Comparison of ENCODE assay signal across 12 cellular contexts in genomic region chr6:106206905-106207304, GRCh38.
DNase-seq lines count a peak whose midpoint lies in the region; ATAC-seq and TF ChIP-seq lines count a peak whose summit lies in the region.
"Had no signal": no experiment of that assay in that cellular context is flagged by ENCODE, and none has a peak within 500 bp of the region (broad histone marks: within the 10 kb centered on the region; RNA-seq: fewer than 3 reads in every experiment).

No MANE protein-coding gene starts in this region.

- no peak overlapping the region for H3K4me3 Mint-ChIP-seq in activated T-helper 1 cell treated with anti-CD3 and anti-CD28 coated beads, Interleukin-12 subunit alpha, Interleukin-12 subunit beta, Interleukin-2, Interleukin-4 antibody, amounts not matched to agents 30 ng/mL and 10 ng/mL and 1 ng/mL, durations not matched to agents 14 hours and 24 hours and 36 hours

- H3K9me2 ChIP-seq in PC-9 (ENCODE audit: insufficient read depth): no peaks in the 10 kb centered on the region

- intact Hi-C loops in PC-9 (cut with micrococcal nuclease; ENCODE audit: unreplicated experiment): no loop called here
- intact Hi-C loops in activated T-helper 1 cell treated with anti-CD3 and anti-CD28 coated beads, Interleukin-12 subunit alpha, Interleukin-12 subunit beta, Interleukin-2, Interleukin-4 antibody, amounts not matched to agents 30 ng/mL and 10 ng/mL and 1 ng/mL, durations not matched to agents 14 hours and 24 hours and 36 hours (cut with micrococcal nuclease): no loop called here

- H3K36me3 Mint-ChIP-seq in activated T-helper 1 cell treated with anti-CD3 and anti-CD28 coated beads, Interleukin-12 subunit alpha, Interleukin-12 subunit beta, Interleukin-2, Interleukin-4 antibody, amounts not matched to agents 30 ng/mL and 10 ng/mL and 1 ng/mL, durations not matched to agents 14 hours and 24 hours and 36 hours (ENCODE audit: low read depth): peaks cover 39% of the 10 kb centered on the region

- no peak overlapping the region for H3K27ac Mint-ChIP-seq in activated T-helper 1 cell treated with anti-CD3 and anti-CD28 coated beads, Interleukin-12 subunit alpha, Interleukin-12 subunit beta, Interleukin-2, Interleukin-4 antibody, amounts not matched to agents 30 ng/mL and 10 ng/mL and 1 ng/mL, durations not matched to agents 14 hours and 24 hours and 36 hours

- no peaks in the 10 kb centered on the region for H3K9me3 ChIP-seq in PC-9 (ENCODE audit: insufficient read depth, low read depth)

- no peak overlapping the region for H3K4me3 ChIP-seq in PC-9

- no peak overlapping the region for H3K27ac ChIP-seq in PC-9

- peaks cover 9% of the 10 kb centered on the region for H3K9me3 Mint-ChIP-seq in activated T-helper 1 cell treated with anti-CD3 and anti-CD28 coated beads, Interleukin-12 subunit alpha, Interleukin-12 subunit beta, Interleukin-2, Interleukin-4 antibody, amounts not matched to agents 30 ng/mL and 10 ng/mL and 1 ng/mL, durations not matched to agents 14 hours and 24 hours and 36 hours

- DNase-seq in A172 (ENCODE audit: low spot score) (no peak), PC-9 (no peak)
- DNase-seq in activated T-helper 1 cell treated with anti-CD3 and anti-CD28 coated beads, Interleukin-12 subunit alpha, Interleukin-12 subunit beta, Interleukin-2, Interleukin-4 antibody, amounts not matched to agents 30 ng/mL and 10 ng/mL and 1 ng/mL, durations not matched to agents 14 hours and 24 hours and 36 hours (ENCODE audit: low spot score): no peak
- DNase-seq: C1 segment of cervical spinal cord; mammary epithelial cell; NCI-H748 treated with DMSO at 0.1 percent for 48 hours; stimulated activated CD4-positive, alpha-beta T cell treated with anti-CD3 and anti-CD28 coated beads, Interleukin-2, amount 100 ng/mL, for 48 hours; T-helper 2 cell had no signal

- no peaks in the 10 kb centered on the region; the same call in none of the 2 replicates for H3F3A ChIP-seq in PC-9 (ENCODE audit: insufficient read depth, low read depth)

- 0 out of 2 replicates have a peak, but pooled peaks cover under 1% of the 10 kb centered on the region for H3K36me3 ChIP-seq in PC-9 (ENCODE audit: low read depth)

- no peak for TF ChIP-seq CTCF in PC-9 (conservative IDR thresholded peaks at IDR 0.05)

- no peaks in the 10 kb centered on the region for H4K20me1 ChIP-seq in PC-9 (ENCODE audit: insufficient read depth)

- CTCF ChIA-PET in PC-9 (lab: Charles Lee): no interaction called here

- peaks cover 25% of the 10 kb centered on the region for H3K4me1 Mint-ChIP-seq in activated T-helper 1 cell treated with anti-CD3 and anti-CD28 coated beads, Interleukin-12 subunit alpha, Interleukin-12 subunit beta, Interleukin-2, Interleukin-4 antibody, amounts not matched to agents 30 ng/mL and 10 ng/mL and 1 ng/mL, durations not matched to agents 14 hours and 24 hours and 36 hours (ENCODE audit: low read depth)

- no peaks in the 10 kb centered on the region for H3K4me1 ChIP-seq in PC-9 (replicated peaks; ENCODE audit: insufficient read depth)

- no peaks in the 10 kb centered on the region for H3K27me3 Mint-ChIP-seq in activated T-helper 1 cell treated with anti-CD3 and anti-CD28 coated beads, Interleukin-12 subunit alpha, Interleukin-12 subunit beta, Interleukin-2, Interleukin-4 antibody, amounts not matched to agents 30 ng/mL and 10 ng/mL and 1 ng/mL, durations not matched to agents 14 hours and 24 hours and 36 hours (ENCODE audit: insufficient read depth)

- H2AFZ ChIP-seq in PC-9: no peak overlapping the region

- BruUV-seq in PC-9 (replicated peaks; lab: Mats Ljungman, UMichigan): no TSS peak

- no peak overlapping the region for H3K4me2 ChIP-seq in PC-9

- POLR2A ChIA-PET in PC-9 (lab: Charles Lee; ENCODE audit: unreplicated experiment): interaction anchor here (0.6 kb wide), 2 partner anchors 18 to 472 kb away, joined by 3 to 8 read pairs; no protein-coding TSS in a partner anchor

- ATAC-seq in GM18858 (IDR thresholded peaks at IDR 0.05; ENCODE audit: unreplicated experiment) (peak; percentile 75), GM19467 (IDR thresholded peaks at IDR 0.05; ENCODE audit: unreplicated experiment) (peak; percentile 43), HG02884 (IDR thresholded peaks at IDR 0.05; ENCODE audit: unreplicated experiment) (peak; percentile 93), HG03575 (IDR thresholded peaks at IDR 0.05; ENCODE audit: extremely low read depth, insufficient number of reproducible peaks, low FRiP score, unreplicated experiment) (peak; percentile 77)

- no peaks in the 10 kb centered on the region for H3K27me3 ChIP-seq in PC-9 (ENCODE audit: insufficient read depth, low read depth)

- H3K79me2 ChIP-seq in PC-9 (ENCODE audit: low read depth): no peaks in the 10 kb centered on the region

Comparison
In these comparisons a context has a peak if more than half of its experiments do, and no peak if none do; other contexts are left out.
1. ATAC-seq: peak in every context shown above with its lines; median percentile 93 in HG02884; 77 in HG03575; 75 in GM18858; 43 in GM19467.